ENCODE assay signal across 8 cellular contexts in the genomic region with DNA sequence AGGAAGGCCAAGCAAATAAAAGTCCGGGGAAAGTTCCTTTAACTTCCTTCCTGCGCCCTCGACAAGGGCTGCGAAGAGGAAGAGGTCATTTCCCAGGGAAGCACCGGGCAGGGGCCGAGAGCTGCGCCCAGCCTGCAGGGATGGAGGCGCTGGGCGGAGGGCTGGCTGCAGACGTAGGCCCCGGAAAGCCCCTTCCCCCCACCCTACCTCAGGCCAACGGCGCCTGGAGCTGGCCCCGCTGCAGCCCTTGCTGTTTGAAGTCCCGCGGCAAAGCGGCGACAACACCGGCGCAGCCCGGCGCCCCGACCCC.
DNase-seq lines count a peak whose midpoint lies in the region; ATAC-seq lines count a peak whose summit lies in the region.

No MANE protein-coding gene starts in this region.

- POLR2A ChIA-PET in CD4-positive, alpha-beta memory T cell (lab: Charles Lee; ENCODE audit: partially characterized antibody): interaction anchor here (0.8 to 8.5 kb wide), 19 partner anchors 8 to 232 kb away, joined by 3 to 465 read pairs (median 7); partner anchors contain the start of genes ACOT2, ACOT4, ACOT6 and COQ6

- no peaks in the 10 kb centered on the region for H3K27me3 ChIP-seq in CD4-positive, alpha-beta memory T cell (ENCODE audit: insufficient read depth, low read length)
- H3K27me3 ChIP-seq in endocrine pancreas (ENCODE audit: control insufficient read depth, insufficient read depth, low read length) (no peaks in the 10 kb centered on the region), mucosa of stomach (ENCODE audit: control insufficient read depth, insufficient read depth, low read length) (no peaks in the 10 kb centered on the region)

- H3K36me3 Mint-ChIP-seq in CD4-positive, alpha-beta memory T cell: peaks cover 0 to 16% of the 10 kb centered on the region in 2 donors

- H3K4me1 Mint-ChIP-seq in CD4-positive, alpha-beta memory T cell: peaks cover 53 to 68% (median 60%) of the 10 kb centered on the region in 4 donors

- H3K9ac ChIP-seq in endocrine pancreas (ENCODE audit: control insufficient read depth, insufficient read depth, low read length) (peak overlapping the region; percentile 38), mucosa of stomach (ENCODE audit: low read length) (peak overlapping the region; percentile 87)

- H3K4me3 Mint-ChIP-seq in CD4-positive, alpha-beta memory T cell: peak overlapping the region; percentile 94 to 98 (median 96)

- intact Hi-C loops in CD4-positive, alpha-beta memory T cell (cut with micrococcal nuclease): loop anchor here (1.0 to 5.0 kb wide), 5 partner anchors 26 to 74 kb away; partner anchors contain the start of gene PNMA1

- H3K9me3 ChIP-seq in CD4-positive, alpha-beta memory T cell (ENCODE audit: control insufficient read depth in 1 of 2, low read length in 2 of 2): no peaks in the 10 kb centered on the region
- no peaks in the 10 kb centered on the region for H3K9me3 ChIP-seq in endocrine pancreas (ENCODE audit: control insufficient read depth, low read length)
- no peaks in the 10 kb centered on the region for H3K9me3 ChIP-seq in mucosa of stomach (ENCODE audit: control insufficient read depth, low read length)

- H3K9me3 Mint-ChIP-seq in CD4-positive, alpha-beta memory T cell: no peaks in the 10 kb centered on the region

- CTCF ChIA-PET in CD4-positive, alpha-beta memory T cell (lab: Charles Lee; ENCODE audit: partially characterized antibody): interaction anchor here (0.9 to 6.7 kb wide), 15 partner anchors 9 to 75 kb away, joined by 3 to 75 read pairs (median 8); a partner anchor contains a TSS

- H3K27ac Mint-ChIP-seq in CD4-positive, alpha-beta memory T cell: peak overlapping the region; percentile 95 to 99 (median 97)

- H3K27ac ChIP-seq in CD4-positive, alpha-beta memory T cell (ENCODE audit: low read depth, low read length): peak overlapping the region; percentile 84

- peaks cover 62% of the 10 kb centered on the region for H3K4me1 ChIP-seq in CD4-positive, alpha-beta memory T cell (ENCODE audit: insufficient read depth, low read length)
- H3K4me1 ChIP-seq in endocrine pancreas (ENCODE audit: control insufficient read depth, insufficient read depth, low read length): peaks cover 17% of the 10 kb centered on the region
- H3K4me1 ChIP-seq in mucosa of stomach (ENCODE audit: control insufficient read depth, insufficient read depth, low read length): peaks cover 53% of the 10 kb centered on the region

- DNase-seq in CD4-positive, alpha-beta memory T cell: no peak
- peak; percentile 46 for DNase-seq in RKO (ENCODE audit: low spot score)
- no peak for DNase-seq in GM19240 (ENCODE audit: insufficient read length, low spot score)
- no peak for DNase-seq in D341Med (ENCODE audit: low spot score)
- DNase-seq in stimulated activated CD4-positive, alpha-beta T cell treated with anti-CD3 and anti-CD28 coated beads, Interleukin-2, amount 100 ng/mL, for 48 hours: no peak

- no peaks in the 10 kb centered on the region for H3K27me3 Mint-ChIP-seq in CD4-positive, alpha-beta memory T cell

- ATAC-seq in GM21717 (IDR thresholded peaks at IDR 0.05; ENCODE audit: unreplicated experiment): peak; percentile 10

- peak overlapping the region; percentile 89 to 90 for H3K4me3 ChIP-seq in CD4-positive, alpha-beta memory T cell (ENCODE audit: low read length in 2 of 2)
- H3K4me3 ChIP-seq in endocrine pancreas (ENCODE audit: control insufficient read depth, insufficient read depth, low read length) (peak overlapping the region; percentile 54), mucosa of stomach (ENCODE audit: low read length) (peak overlapping the region; percentile 9)

- no peaks in the 10 kb centered on the region for H3K36me3 ChIP-seq in CD4-positive, alpha-beta memory T cell (ENCODE audit: insufficient read depth, low read length)
- H3K36me3 ChIP-seq in endocrine pancreas (ENCODE audit: control insufficient read depth, insufficient read depth, low read length) (no peaks in the 10 kb centered on the region), mucosa of stomach (ENCODE audit: control insufficient read depth, insufficient read depth, low read length) (no peaks in the 10 kb centered on the region)

Comparison
In these comparisons a context has a peak if more than half of its experiments do, and no peak if none do; other contexts are left out.
1. H3K4me3 ChIP-seq: peak in every context shown above with its lines; median percentile 90 in CD4-positive, alpha-beta memory T cell; 54 in endocrine pancreas; 9 in mucosa of stomach.